8 cellular contexts compared by ENCODE assay signal in genomic region chr5:142063878-142064331, GRCh38. TPM values are rescaled to one million over a fixed set of nuclear protein-coding genes. Genes with fewer than 3 reads are reported as not detected.
DNase-seq lines count a peak whose midpoint lies in the region; ATAC-seq, FAIRE-seq and TF ChIP-seq lines count a peak whose summit lies in the region.

No MANE protein-coding gene starts in this region.

- FAIRE-seq in kidney (lab: Jason Lieb, UNC): no peak

- H3K27ac ChIP-seq in caudate nucleus (ENCODE audit: low read depth, low read length): peak overlapping the region; percentile 98
- H3K27ac ChIP-seq in kidney (ENCODE audit: low read depth in 2 of 2, low read length in 2 of 2): no peak overlapping the region

- no peak overlapping the region for H3K9ac ChIP-seq in kidney (ENCODE audit: low read length in 2 of 2)

- H3K4me1 ChIP-seq in kidney (ENCODE audit: control insufficient read depth in 1 of 2, insufficient read depth in 1 of 2, low read depth in 1 of 2, low read length in 2 of 2): peaks cover 0 to 7% of the 10 kb centered on the region in 2 donors

- H3K36me3 ChIP-seq in kidney (ENCODE audit: control insufficient read depth in 1 of 2, insufficient read depth in 2 of 2, low read length in 2 of 2): no peaks in the 10 kb centered on the region

- intact Hi-C loops in kidney (cut with DNase I): no loop called here

- H3K9me3 ChIP-seq in kidney (ENCODE audit: control insufficient read depth in 1 of 2, low read length in 2 of 2): no peaks in the 10 kb centered on the region

- H3K4me3 ChIP-seq in kidney (ENCODE audit: low read length in 2 of 2): peak overlapping the region; percentile 20 to 40

- ATAC-seq in HG03175 (IDR thresholded peaks at IDR 0.05; ENCODE audit: unreplicated experiment) (no peak), GM19397 (IDR thresholded peaks at IDR 0.05; ENCODE audit: unreplicated experiment) (no peak)

- TF ChIP-seq CTCF in kidney (IDR thresholded peaks at IDR 0.05; ENCODE audit: borderline replicate concordance, extremely low read depth, insufficient read depth): no peak

- DNase-seq in A172 (ENCODE audit: low spot score) (peak; percentile 55), HCEC 1CT (peak; percentile 40), T follicular helper cell (ENCODE audit: low read depth) (peak; percentile 3), caudate nucleus (lab: John Stamatoyannopoulos, UW) (peak; percentile 60 to 98 (median 96)), kidney (peak; percentile 82)
- DNase-seq in stimulated activated CD8-positive, alpha-beta memory T cell treated with anti-CD3 and anti-CD28 coated beads, Interleukin-4, amount 100 ng/mL, for 48 hours: peak; percentile 54

RNA-seq across cellular contexts. Expression of gene NDFIP1, which starts 44.7 kb away (rescaled TPM):
- total RNA-seq in A172 (2014; rRNA removed; shearing (Covaris generic)): 57.3 and 65.7 TPM in 2 replicates
- total RNA-seq in kidney: 107 TPM
- polyA plus RNA-seq in kidney (ENCODE audit: insufficient read depth, low read depth, low replicate concordance): 92.8 TPM

RNA-seq across cellular contexts. Expression of gene GNPDA1, which starts 51.1 kb away (rescaled TPM):
- total RNA-seq in A172 (2014; rRNA removed; shearing (Covaris generic)): 118 and 162 TPM in 2 replicates
- 30.1 TPM for total RNA-seq in kidney
- polyA plus RNA-seq in kidney (ENCODE audit: insufficient read depth, low read depth, low replicate concordance): 76.6 TPM

Comparison
In these comparisons a context has a peak if more than half of its experiments do, and no peak if none do; other contexts are left out.
1. DNase-seq: peak in every context shown above with its lines; median percentile 96 in caudate nucleus; 82 in kidney; 55 in A172; 54 in stimulated activated CD8-positive, alpha-beta memory T cell treated with anti-CD3 and anti-CD28 coated beads, Interleukin-4, amount 100 ng/mL, for 48 hours; 40 in HCEC 1CT; 3 in T follicular helper cell.